In the genomic region with DNA sequence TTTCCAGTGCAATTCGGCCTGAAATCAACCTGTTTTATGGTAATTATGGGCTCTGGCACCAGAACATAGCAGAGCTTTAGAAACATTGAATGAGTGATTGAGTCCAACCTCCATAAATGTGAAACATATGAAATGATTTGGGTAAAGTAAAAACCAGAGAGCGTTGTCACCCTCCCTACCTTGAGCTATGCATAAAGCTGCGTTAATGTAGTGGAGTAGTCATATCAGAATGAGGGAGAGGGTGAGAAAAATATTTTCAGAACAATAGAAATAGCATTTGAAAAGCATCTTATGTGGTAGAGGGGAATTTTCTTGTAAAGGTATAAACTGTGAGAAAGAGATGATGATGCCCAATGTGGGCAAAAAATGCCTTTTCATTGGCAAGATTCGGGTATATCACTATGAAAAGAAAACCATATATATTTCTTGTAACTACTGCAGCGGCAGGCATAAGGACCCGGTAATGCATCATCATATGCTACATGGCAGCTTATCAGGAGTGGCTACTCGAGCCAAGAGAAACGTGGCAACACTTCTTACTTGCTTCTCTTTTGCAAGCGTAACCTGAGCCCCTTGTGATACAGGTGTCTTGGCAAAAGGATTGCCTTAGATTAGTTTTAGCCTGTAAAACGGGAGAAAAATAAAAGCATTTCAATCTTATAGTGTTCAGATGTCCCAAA, we compare ENCODE assay signal across 16 cellular contexts.
DNase-seq lines count a peak whose midpoint lies in the region; FAIRE-seq and TF ChIP-seq lines count a peak whose summit lies in the region.
"Had no signal": no experiment of that assay in that cellular context is flagged by ENCODE, and none has a peak within 500 bp of the region (broad histone marks: within the 10 kb centered on the region; RNA-seq: fewer than 3 reads in every experiment).

No MANE protein-coding gene starts in this region.

- no peak overlapping the region for H2AK5ac ChIP-seq in mesendoderm (ENCODE audit: low read length)

- H3K79me2 ChIP-seq in mesendoderm (ENCODE audit: control insufficient read depth, insufficient read depth, low read length), result no peaks in the 10 kb centered on the region

- H2BK15ac ChIP-seq in mesendoderm (replicated peaks; ENCODE audit: low read depth), result no peak overlapping the region

- H3K23ac ChIP-seq in mesendoderm (ENCODE audit: low read length), result no peak overlapping the region

- no peaks in the 10 kb centered on the region for H3K79me1 ChIP-seq in mesendoderm (ENCODE audit: low read length)

- TF ChIP-seq POLR2A in GM12891 (IDR thresholded peaks at IDR 0.05; ENCODE audit: low read depth, low read length), result no peak

- H3K18ac ChIP-seq in mesendoderm (ENCODE audit: low read length), result no peak overlapping the region

- no peak overlapping the region for H3K27ac ChIP-seq in mesendoderm (ENCODE audit: low read depth, low read length)
- H3K27ac ChIP-seq: 22Rv1, prostate gland had no signal

- no peaks in the 10 kb centered on the region for H3K36me3 ChIP-seq in mesendoderm (ENCODE audit: control insufficient read depth, insufficient read depth, low read length)
- H3K36me3 ChIP-seq: prostate gland had no signal

- DNase-seq in DMS 273 (lab: John Stamatoyannopoulos, UW; ENCODE audit: unreplicated experiment), result peak; percentile 37
- no peak for DNase-seq in DMS 273 treated with DMSO at 0.1 percent for 48 hours (lab: John Stamatoyannopoulos, UW)
- peak; percentile 82 for DNase-seq in NCI-H1092 treated with DMSO at 0.1 percent for 48 hours (lab: John Stamatoyannopoulos, UW)
- peak; percentile 41 for DNase-seq in NCI-H510A (lab: John Stamatoyannopoulos, UW)
- peak; percentile 20 for DNase-seq in mesendoderm
- DNase-seq in cerebellar nuclear complex (lab: John Stamatoyannopoulos, UW), result no peak
- no peak for DNase-seq in GM12891 (ENCODE audit: insufficient read length, low spot score)
- no peak for DNase-seq in DMS153 treated with DMSO at 0.1 percent for 48 hours (lab: John Stamatoyannopoulos, UW; ENCODE audit: unreplicated experiment)
- DNase-seq: activated B cell treated with CpG ODN at 0.5 μM for 24 hours; effector memory CD8-positive, alpha-beta T cell; NCI-H1930; T-helper 2 cell had no signal

- H4K8ac ChIP-seq in mesendoderm (ENCODE audit: low read depth, low read length), result no peak overlapping the region

- H3K56ac ChIP-seq in mesendoderm (ENCODE audit: low read length), result no peak overlapping the region

- no peak for FAIRE-seq in GM12891 (lab: Jason Lieb, UNC)
- FAIRE-seq: D721Med, H54 had no signal

- WGBS in mesendoderm (ENCODE audit: extremely low coverage, insufficient coverage, low lambda C conversion rate), result no CpG with 5 or more reads among the region's 10 CpGs

- H3K4me1 ChIP-seq in mesendoderm (ENCODE audit: control insufficient read depth, low read depth, low read length), result no peaks in the 10 kb centered on the region
- H3K4me1 ChIP-seq: prostate gland had no signal

- H3K4ac ChIP-seq in mesendoderm (ENCODE audit: low read depth, low read length), result no peak overlapping the region

- H3K4me3 ChIP-seq in mesendoderm (ENCODE audit: low read length), result no peak overlapping the region
- H3K4me3 ChIP-seq: prostate gland had no signal

- no peak overlapping the region for H4K5ac ChIP-seq in mesendoderm (ENCODE audit: low read length)

- H2BK5ac ChIP-seq in mesendoderm (ENCODE audit: low read length), result no peak overlapping the region

- H3K4me2 ChIP-seq in mesendoderm (ENCODE audit: low read length), result no peak overlapping the region

- H2BK120ac ChIP-seq in mesendoderm (ENCODE audit: low read depth, low read length), result no peak overlapping the region

- H3K27me3 ChIP-seq in mesendoderm (ENCODE audit: insufficient read depth, low read length, poor library complexity), result no peaks in the 10 kb centered on the region

- H3K9ac ChIP-seq in mesendoderm (ENCODE audit: low read length), result no peak overlapping the region

TF ChIP-seq in GM12891, 5 proteins besides CTCF, POLR2A, EP300 and RAD21:
- TF ChIP-seq POLR2AphosphoS5 (IDR thresholded peaks at IDR 0.05; ENCODE audit: low read depth, low read length), result no peak
- no peak for TF ChIP-seq POU2F2 (IDR thresholded peaks at IDR 0.05; ENCODE audit: low read depth, low read length)
- TF ChIP-seq PAX5 (IDR thresholded peaks at IDR 0.05; ENCODE audit: insufficient read depth, low read length, severe bottlenecking), result no peak
- no peak for TF ChIP-seq TAF1 (IDR thresholded peaks at IDR 0.05; ENCODE audit: low read depth, low read length)
- TF ChIP-seq SPI1 (IDR thresholded peaks at IDR 0.05; ENCODE audit: low read depth, low read length), result no peak

Comparison
In these comparisons a context has a peak if more than half of its experiments do, and no peak if none do; other contexts are left out.
1. DNase-seq: peak in DMS 273 (single experiment), NCI-H1092 treated with DMSO at 0.1 percent for 48 hours (single experiment), NCI-H510A (single experiment) and mesendoderm (single experiment); none in DMS 273 treated with DMSO at 0.1 percent for 48 hours (single experiment), cerebellar nuclear complex (0 of 2), GM12891 (single experiment) and DMS153 treated with DMSO at 0.1 percent for 48 hours (single experiment).